Comparison of ENCODE assay signal across 1 cellular context in the genomic region with DNA sequence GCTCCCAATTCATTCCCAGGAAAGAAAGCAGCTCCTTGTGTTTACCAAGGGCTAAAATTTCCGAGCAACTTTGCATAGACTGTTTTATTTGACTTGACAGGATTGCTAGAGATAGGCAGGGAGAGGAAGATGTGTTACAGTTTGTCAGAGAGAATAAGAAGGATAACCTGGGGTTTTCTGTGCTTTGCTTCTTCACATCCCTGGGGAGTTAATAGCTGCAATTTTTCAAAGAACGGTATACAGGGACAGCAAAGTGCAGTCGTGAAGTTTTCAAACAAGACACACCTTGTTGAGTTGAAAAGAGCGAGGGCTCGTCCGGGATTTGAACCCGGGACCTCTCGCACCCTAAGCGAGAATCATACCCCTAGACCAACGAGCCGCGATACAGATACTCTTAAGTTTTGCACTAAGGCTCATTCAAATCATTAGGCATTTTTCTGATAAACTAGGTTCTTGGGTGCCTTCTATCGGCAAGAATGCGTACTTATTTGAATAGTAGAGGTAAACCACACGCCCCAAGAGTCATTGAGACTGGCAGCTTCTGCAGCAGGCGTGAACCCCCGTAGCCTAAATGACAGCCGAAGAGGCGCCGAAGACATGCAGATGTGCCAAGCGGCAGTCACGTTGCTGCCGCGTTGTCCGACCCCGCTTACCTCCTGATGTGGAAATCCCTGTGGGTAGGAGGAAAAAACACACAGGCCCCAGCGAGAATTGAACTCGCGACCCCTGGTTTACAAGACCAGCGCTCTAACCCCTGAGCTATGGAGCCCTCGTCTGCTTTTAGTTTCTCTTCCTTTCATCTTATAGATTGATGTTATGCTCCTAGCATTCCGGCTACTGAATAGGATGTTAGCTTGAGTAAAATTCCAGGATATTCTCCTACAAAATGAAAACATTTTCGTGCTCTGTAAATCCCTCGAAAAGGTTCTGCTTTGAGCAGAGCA.
TF ChIP-seq lines count a peak whose summit lies in the region.

No MANE protein-coding gene starts in this region.

TF ChIP-seq in HepG2, 621 proteins besides CTCF, POLR2A, EP300 and RAD21 (continued from another document and continues in another):
- TF ChIP-seq, protein P1, sequence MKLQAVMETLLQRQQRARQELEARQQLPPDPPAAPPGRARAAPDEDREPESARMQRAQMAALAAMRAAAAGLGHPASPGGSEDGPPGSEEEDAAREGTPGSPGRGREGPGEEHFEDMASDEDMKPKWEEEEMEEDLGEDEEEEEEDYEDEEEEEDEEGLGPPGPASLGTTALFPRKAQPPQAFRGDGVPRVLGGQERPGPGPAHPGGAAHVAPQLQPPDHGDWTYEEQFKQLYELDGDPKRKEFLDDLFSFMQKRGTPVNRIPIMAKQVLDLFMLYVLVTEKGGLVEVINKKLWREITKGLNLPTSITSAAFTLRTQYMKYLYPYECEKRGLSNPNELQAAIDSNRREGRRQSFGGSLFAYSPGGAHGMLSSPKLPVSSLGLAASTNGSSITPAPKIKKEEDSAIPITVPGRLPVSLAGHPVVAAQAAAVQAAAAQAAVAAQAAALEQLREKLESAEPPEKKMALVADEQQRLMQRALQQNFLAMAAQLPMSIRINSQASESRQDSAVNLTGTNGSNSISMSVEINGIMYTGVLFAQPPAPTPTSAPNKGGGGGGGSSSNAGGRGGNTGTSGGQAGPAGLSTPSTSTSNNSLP (IDR thresholded peaks at IDR 0.05; ENCODE audit: low read depth, low read length), result peak; percentile 81
- TF ChIP-seq SIN3A (IDR thresholded peaks at IDR 0.05; ENCODE audit: borderline replicate concordance, low read depth, low read length) (peak; percentile 61; the same call in 1 of the 2 replicates), DR1 (CRISPR knock-in tag; IDR thresholded peaks at IDR 0.05) (peak; percentile 81; the same call in 1 of the 2 replicates), ZNF382 (CRISPR knock-in tag; IDR thresholded peaks at IDR 0.05; ENCODE audit: borderline replicate concordance) (no peak), ZFP41 (CRISPR knock-in tag; IDR thresholded peaks at IDR 0.05; ENCODE audit: borderline replicate concordance) (no peak), NFYB (CRISPR knock-in tag; IDR thresholded peaks at IDR 0.05) (peak; percentile 23; the same call in 1 of the 2 replicates), STAT6 (CRISPR knock-in tag; IDR thresholded peaks at IDR 0.05; ENCODE audit: borderline replicate concordance) (no peak; the same call in 1 of the 2 replicates), ZNF10 (CRISPR knock-in tag; IDR thresholded peaks at IDR 0.05; ENCODE audit: borderline replicate concordance, low read depth) (no peak), HMGA1 (CRISPR knock-in tag; conservative IDR thresholded peaks at IDR 0.05) (no peak), ZXDC (CRISPR knock-in tag; IDR thresholded peaks at IDR 0.05) (peak; percentile 94), MTA1 (CRISPR knock-in tag; IDR thresholded peaks at IDR 0.05; ENCODE audit: borderline replicate concordance) (peak; percentile 96), ZNF589 (CRISPR knock-in tag; conservative IDR thresholded peaks at IDR 0.05) (peak; percentile 93), ZC3H4 (CRISPR knock-in tag; IDR thresholded peaks at IDR 0.05; ENCODE audit: borderline replicate concordance) (no peak), SYNCRIP (IDR thresholded peaks at IDR 0.05; ENCODE audit: insufficient read depth, low read depth, low read length) (no peak), GTF3A (CRISPR knock-in tag; conservative IDR thresholded peaks at IDR 0.05) (no peak), MYPOP (CRISPR knock-in tag; IDR thresholded peaks at IDR 0.05) (peak; percentile 93), ZNF567 (CRISPR knock-in tag; IDR thresholded peaks at IDR 0.05; ENCODE audit: borderline replicate concordance) (peak; percentile 27; the same call in 1 of the 2 replicates), ZFX (CRISPR knock-in tag; IDR thresholded peaks at IDR 0.05; ENCODE audit: low read depth) (peak; percentile 56; the same call in 1 of the 2 replicates), HOXA9 (CRISPR knock-in tag; IDR thresholded peaks at IDR 0.05; ENCODE audit: borderline replicate concordance) (no peak), ZBTB7A (CRISPR knock-in tag; IDR thresholded peaks at IDR 0.05) (no peak), ZNF556 (CRISPR knock-in tag; IDR thresholded peaks at IDR 0.05; ENCODE audit: borderline replicate concordance) (peak; percentile 9; the same call in 1 of the 2 replicates), GATAD1 (CRISPR knock-in tag; IDR thresholded peaks at IDR 0.05) (peak; percentile 61), ETV5 (CRISPR knock-in tag; IDR thresholded peaks at IDR 0.05; ENCODE audit: borderline replicate concordance) (no peak), HMGXB3 (CRISPR knock-in tag; IDR thresholded peaks at IDR 0.05; ENCODE audit: borderline replicate concordance) (peak; percentile 17; the same call in 1 of the 2 replicates), ZNF574 (CRISPR knock-in tag; IDR thresholded peaks at IDR 0.05) (peak; percentile 81), ZNF570 (CRISPR knock-in tag; IDR thresholded peaks at IDR 0.05; ENCODE audit: borderline replicate concordance) (peak; percentile 23; the same call in 1 of the 2 replicates), ZNF619 (CRISPR knock-in tag; IDR thresholded peaks at IDR 0.05) (no peak; the same call in 1 of the 2 replicates)
- TF ChIP-seq, protein P2, sequence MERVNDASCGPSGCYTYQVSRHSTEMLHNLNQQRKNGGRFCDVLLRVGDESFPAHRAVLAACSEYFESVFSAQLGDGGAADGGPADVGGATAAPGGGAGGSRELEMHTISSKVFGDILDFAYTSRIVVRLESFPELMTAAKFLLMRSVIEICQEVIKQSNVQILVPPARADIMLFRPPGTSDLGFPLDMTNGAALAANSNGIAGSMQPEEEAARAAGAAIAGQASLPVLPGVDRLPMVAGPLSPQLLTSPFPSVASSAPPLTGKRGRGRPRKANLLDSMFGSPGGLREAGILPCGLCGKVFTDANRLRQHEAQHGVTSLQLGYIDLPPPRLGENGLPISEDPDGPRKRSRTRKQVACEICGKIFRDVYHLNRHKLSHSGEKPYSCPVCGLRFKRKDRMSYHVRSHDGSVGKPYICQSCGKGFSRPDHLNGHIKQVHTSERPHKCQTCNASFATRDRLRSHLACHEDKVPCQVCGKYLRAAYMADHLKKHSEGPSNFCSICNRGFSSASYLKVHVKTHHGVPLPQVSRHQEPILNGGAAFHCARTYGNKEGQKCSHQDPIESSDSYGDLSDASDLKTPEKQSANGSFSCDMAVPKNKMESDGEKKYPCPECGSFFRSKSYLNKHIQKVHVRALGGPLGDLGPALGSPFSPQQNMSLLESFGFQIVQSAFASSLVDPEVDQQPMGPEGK (CRISPR knock-in tag; IDR thresholded peaks at IDR 0.05), result peak; percentile 28; the same call in 1 of the 2 replicates
